ENCODE assay signal across 2 cellular contexts in the genomic region with DNA sequence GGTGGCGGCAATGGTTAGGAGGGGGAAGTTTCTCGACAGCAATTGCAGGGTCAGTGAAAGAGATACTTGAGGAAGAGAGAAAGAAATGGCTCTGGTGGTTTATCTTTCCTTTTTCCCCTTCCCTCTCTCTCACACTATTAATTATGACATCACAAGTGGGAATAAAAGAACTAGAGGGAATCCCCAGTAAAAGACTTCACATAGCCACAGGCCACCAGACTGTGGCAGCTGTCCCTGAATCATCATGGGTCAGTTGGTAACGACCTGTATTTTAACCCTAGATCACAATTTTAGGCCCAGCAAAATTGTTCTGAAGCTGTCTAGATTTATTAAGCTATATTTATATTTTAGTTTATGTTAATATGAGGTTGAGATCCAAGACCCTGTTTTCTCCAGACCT.
TF ChIP-seq lines count a peak whose summit lies in the region.

No MANE protein-coding gene starts in this region.

TF ChIP-seq in liver, 16 proteins besides CTCF, POLR2A, EP300 and RAD21 (continued from another document):
- TF ChIP-seq SP1 (IDR thresholded peaks at IDR 0.05) (no peak), RXRA (IDR thresholded peaks at IDR 0.05) (no peak), FOXA1 (IDR thresholded peaks at IDR 0.05) (no peak), ZBTB33 (IDR thresholded peaks at IDR 0.05) (no peak), JUND (IDR thresholded peaks at IDR 0.05) (no peak), TAF1 (conservative IDR thresholded peaks at IDR 0.05) (no peak), YY1 (IDR thresholded peaks at IDR 0.05) (no peak), MAX (IDR thresholded peaks at IDR 0.05) (no peak)
- TF ChIP-seq, protein P1, sequence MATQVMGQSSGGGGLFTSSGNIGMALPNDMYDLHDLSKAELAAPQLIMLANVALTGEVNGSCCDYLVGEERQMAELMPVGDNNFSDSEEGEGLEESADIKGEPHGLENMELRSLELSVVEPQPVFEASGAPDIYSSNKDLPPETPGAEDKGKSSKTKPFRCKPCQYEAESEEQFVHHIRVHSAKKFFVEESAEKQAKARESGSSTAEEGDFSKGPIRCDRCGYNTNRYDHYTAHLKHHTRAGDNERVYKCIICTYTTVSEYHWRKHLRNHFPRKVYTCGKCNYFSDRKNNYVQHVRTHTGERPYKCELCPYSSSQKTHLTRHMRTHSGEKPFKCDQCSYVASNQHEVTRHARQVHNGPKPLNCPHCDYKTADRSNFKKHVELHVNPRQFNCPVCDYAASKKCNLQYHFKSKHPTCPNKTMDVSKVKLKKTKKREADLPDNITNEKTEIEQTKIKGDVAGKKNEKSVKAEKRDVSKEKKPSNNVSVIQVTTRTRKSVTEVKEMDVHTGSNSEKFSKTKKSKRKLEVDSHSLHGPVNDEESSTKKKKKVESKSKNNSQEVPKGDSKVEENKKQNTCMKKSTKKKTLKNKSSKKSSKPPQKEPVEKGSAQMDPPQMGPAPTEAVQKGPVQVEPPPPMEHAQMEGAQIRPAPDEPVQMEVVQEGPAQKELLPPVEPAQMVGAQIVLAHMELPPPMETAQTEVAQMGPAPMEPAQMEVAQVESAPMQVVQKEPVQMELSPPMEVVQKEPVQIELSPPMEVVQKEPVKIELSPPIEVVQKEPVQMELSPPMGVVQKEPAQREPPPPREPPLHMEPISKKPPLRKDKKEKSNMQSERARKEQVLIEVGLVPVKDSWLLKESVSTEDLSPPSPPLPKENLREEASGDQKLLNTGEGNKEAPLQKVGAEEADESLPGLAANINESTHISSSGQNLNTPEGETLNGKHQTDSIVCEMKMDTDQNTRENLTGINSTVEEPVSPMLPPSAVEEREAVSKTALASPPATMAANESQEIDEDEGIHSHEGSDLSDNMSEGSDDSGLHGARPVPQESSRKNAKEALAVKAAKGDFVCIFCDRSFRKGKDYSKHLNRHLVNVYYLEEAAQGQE (IDR thresholded peaks at IDR 0.05) = no peak

TF ChIP-seq in HepG2, 621 proteins besides CTCF, POLR2A, EP300 and RAD21 (continued from another document):
- TF ChIP-seq ZNF407 (CRISPR knock-in tag; IDR thresholded peaks at IDR 0.05; ENCODE audit: not compliant biosample characterization) = no peak
TF ChIP-seq in HepG2: peak in this region for 0.
